ENCODE assay signal across 21 cellular contexts in the genomic region with DNA sequence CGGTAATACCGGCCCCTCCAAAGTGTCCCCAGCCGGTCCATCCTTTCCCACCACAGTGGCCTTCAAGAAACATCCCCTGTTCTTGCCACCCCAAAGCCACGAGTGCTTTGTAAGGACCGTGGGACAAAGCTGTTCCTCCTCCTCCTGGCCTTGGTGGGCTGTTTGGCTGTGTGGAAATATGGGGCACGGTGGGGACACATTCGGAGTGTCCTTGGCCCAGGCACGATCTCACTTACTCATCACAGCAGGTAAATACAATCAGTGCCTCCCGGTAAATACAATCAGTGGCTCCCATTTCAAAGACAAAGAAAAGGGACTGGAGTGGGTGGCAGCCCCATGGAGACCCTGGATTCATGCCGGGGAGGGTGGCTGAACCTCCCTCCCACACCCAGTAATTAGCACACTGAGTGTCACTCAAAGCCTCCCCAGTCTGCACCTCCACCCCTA. TPM values are rescaled to one million over a fixed set of nuclear protein-coding genes. Genes with fewer than 3 reads are reported as not detected.
A peak's percentile ranks its signal among the peaks of the same experiment; 100 is the strongest.
DNase-seq lines count a peak whose midpoint lies in the region; ATAC-seq and TF ChIP-seq lines count a peak whose summit lies in the region.
"Had no signal": no experiment of that assay in that cellular context is flagged by ENCODE, and none has a peak within 500 bp of the region (broad histone marks: within the 10 kb centered on the region; RNA-seq: fewer than 3 reads in every experiment).

No MANE protein-coding gene starts in this region.

- no peaks in the 10 kb centered on the region for H4K20me1 ChIP-seq in smooth muscle cell (ENCODE audit: low read depth)

- in situ Hi-C loops in GM13977 (cut with MboI; ENCODE audit: low pct_unique_long_range_greater_than_20kb, low sequenced_read_pairs, unreplicated experiment): no loop called here

- 70% methylated on average over 10 of the region's 10 CpGs for WGBS in smooth muscle cell (ENCODE audit: low lambda C conversion rate)

- H3K27me3 Mint-ChIP-seq in activated naive CD8-positive, alpha-beta T cell treated with anti-CD3 and anti-CD28 coated beads for 36 hours: no peaks in the 10 kb centered on the region
- H3K27me3 Mint-ChIP-seq in activated naive CD8-positive, alpha-beta T cell treated with anti-CD3 and anti-CD28 coated beads, Interleukin-2, amount 50 U/mL, for 24 hours: no peaks in the 10 kb centered on the region
- H3K27me3 Mint-ChIP-seq: activated CD8-positive, alpha-beta T cell treated with anti-CD3 and anti-CD28 coated beads for 36 hours; IgD-negative memory B cell; naive B cell had no signal

- no peaks in the 10 kb centered on the region for H3K36me3 Mint-ChIP-seq in activated naive CD8-positive, alpha-beta T cell treated with anti-CD3 and anti-CD28 coated beads for 36 hours
- no peaks in the 10 kb centered on the region for H3K36me3 Mint-ChIP-seq in activated naive CD8-positive, alpha-beta T cell treated with anti-CD3 and anti-CD28 coated beads, Interleukin-2, amount 50 U/mL, for 24 hours (ENCODE audit: low read depth)
- H3K36me3 Mint-ChIP-seq: IgD-negative memory B cell, naive B cell had no signal

- H3K27ac Mint-ChIP-seq in activated naive CD8-positive, alpha-beta T cell treated with anti-CD3 and anti-CD28 coated beads for 36 hours: peak overlapping the region; percentile 16
- H3K27ac Mint-ChIP-seq in activated naive CD8-positive, alpha-beta T cell treated with anti-CD3 and anti-CD28 coated beads, Interleukin-2, amount 50 U/mL, for 24 hours: no peak overlapping the region
- H3K27ac Mint-ChIP-seq: activated CD8-positive, alpha-beta T cell treated with anti-CD3 and anti-CD28 coated beads for 36 hours; T-helper 1 cell treated with Interleukin-12 subunit alpha and Interleukin-12 subunit beta and Interleukin-4 antibody, amounts not matched to agents 30 μg/mL and 1 μg/mL, for 36 hours had no signal

- DNase-seq in activated naive CD8-positive, alpha-beta T cell treated with anti-CD3 and anti-CD28 coated beads for 36 hours: no peak
- DNase-seq in activated naive CD8-positive, alpha-beta T cell treated with anti-CD3 and anti-CD28 coated beads, Interleukin-2, amount 50 U/mL, for 24 hours: no peak
- no peak for DNase-seq in NT2/D1 (ENCODE audit: low read depth, low spot score)
- no peak for DNase-seq in GM13977 (ENCODE audit: low spot score)
- DNase-seq in smooth muscle cell (lab: John Stamatoyannopoulos, UW; ENCODE audit: unreplicated experiment): no peak
- no peak for DNase-seq in iPS-NIHi11 (ENCODE audit: low spot score)
- DNase-seq: activated T-cell treated with anti-CD3 and anti-CD28 coated beads, Interleukin-2, amount 50 U/mL, for 4 hours; cortex of kidney; NCI-H2081 treated with DMSO at 0.1 percent for 48 hours; posterior cingulate gyrus had no signal

- H3K9ac ChIP-seq in NT2/D1 (ENCODE audit: insufficient read length, low read depth) (peak overlapping the region; percentile 74), iPS-15b (ENCODE audit: low read depth, low read length) (no peak overlapping the region), subcutaneous abdominal adipose tissue (ENCODE audit: low read length in 5 of 5) (peak overlapping the region in 4 of 5 donors; percentile 9 to 72 (median 36)), smooth muscle cell (ENCODE audit: low read depth) (no peak overlapping the region)

- H3K4me3 ChIP-seq in NT2/D1 (ENCODE audit: insufficient read length, low read depth) (no peak overlapping the region), iPS-15b (ENCODE audit: low read depth, low read length) (peak overlapping the region; percentile 26), subcutaneous abdominal adipose tissue (ENCODE audit: low read depth in 1 of 5, low read length in 5 of 5) (peak overlapping the region in 4 of 5 donors; percentile 6 to 37 (median 15)), smooth muscle cell (no peak overlapping the region)

- no peak for TF ChIP-seq CTCF in GM13977 (IDR thresholded peaks at IDR 0.05; ENCODE audit: extremely low read depth, insufficient read depth, missing control alignments)
- TF ChIP-seq CTCF in smooth muscle cell (IDR thresholded peaks at IDR 0.05; ENCODE audit: borderline replicate concordance, insufficient read depth, poor library complexity, severe bottlenecking): no peak

- no peak for ATAC-seq in activated naive CD8-positive, alpha-beta T cell treated with anti-CD3 and anti-CD28 coated beads, Interleukin-2, amount 50 U/mL, for 24 hours

- H3K9me3 Mint-ChIP-seq in activated naive CD8-positive, alpha-beta T cell treated with anti-CD3 and anti-CD28 coated beads for 36 hours: no peaks in the 10 kb centered on the region
- H3K9me3 Mint-ChIP-seq in activated naive CD8-positive, alpha-beta T cell treated with anti-CD3 and anti-CD28 coated beads, Interleukin-2, amount 50 U/mL, for 24 hours: no peaks in the 10 kb centered on the region
- H3K9me3 Mint-ChIP-seq: activated CD8-positive, alpha-beta T cell treated with anti-CD3 and anti-CD28 coated beads for 36 hours; activated T-cell treated with anti-CD3 and anti-CD28 coated beads, Interleukin-2, amount 50 U/mL, for 4 hours; IgD-negative memory B cell; T-helper 1 cell treated with Interleukin-12 subunit alpha and Interleukin-12 subunit beta and Interleukin-4 antibody, amounts not matched to agents 30 μg/mL and 1 μg/mL, for 36 hours had no signal

- no peak overlapping the region for H2AFZ ChIP-seq in smooth muscle cell (ENCODE audit: low read depth)

- no peaks in the 10 kb centered on the region for H3K36me3 ChIP-seq in NT2/D1 (ENCODE audit: insufficient read depth, insufficient read length, low read length)
- H3K36me3 ChIP-seq in iPS-15b (ENCODE audit: control insufficient read depth, insufficient read depth, low read length): peaks cover under 1% of the 10 kb centered on the region
- H3K36me3 ChIP-seq in subcutaneous abdominal adipose tissue (ENCODE audit: control insufficient read depth in 5 of 5, insufficient read depth in 5 of 5, low read length in 5 of 5): peaks cover 0 to 3% (median 1%) of the 10 kb centered on the region in 5 donors
- H3K36me3 ChIP-seq in smooth muscle cell (ENCODE audit: low read depth): no peaks in the 10 kb centered on the region
- H3K36me3 ChIP-seq: tibial nerve had no signal

- H3K9me3 ChIP-seq in NT2/D1 (ENCODE audit: insufficient read depth, low read length) (no peaks in the 10 kb centered on the region), iPS-15b (ENCODE audit: control insufficient read depth, insufficient read depth, low read length) (no peaks in the 10 kb centered on the region), subcutaneous abdominal adipose tissue (ENCODE audit: control insufficient read depth in 5 of 5, low read length in 5 of 5) (no peaks in the 10 kb centered on the region), smooth muscle cell (replicated peaks; ENCODE audit: low read depth) (no peaks in the 10 kb centered on the region)
- H3K9me3 ChIP-seq: A549, tibial nerve had no signal

- H3K79me2 ChIP-seq in smooth muscle cell (ENCODE audit: low read depth): no peaks in the 10 kb centered on the region

- no peak overlapping the region for H3K4me3 Mint-ChIP-seq in activated naive CD8-positive, alpha-beta T cell treated with anti-CD3 and anti-CD28 coated beads for 36 hours
- H3K4me3 Mint-ChIP-seq in activated naive CD8-positive, alpha-beta T cell treated with anti-CD3 and anti-CD28 coated beads, Interleukin-2, amount 50 U/mL, for 24 hours: no peak overlapping the region
- H3K4me3 Mint-ChIP-seq: activated CD8-positive, alpha-beta T cell treated with anti-CD3 and anti-CD28 coated beads for 36 hours; activated T-cell treated with anti-CD3 and anti-CD28 coated beads, Interleukin-2, amount 50 U/mL, for 4 hours had no signal

- peak overlapping the region; percentile 84 for H3K27ac ChIP-seq in subcutaneous abdominal adipose tissue (ENCODE audit: low read depth, low read length)
- no peak overlapping the region for H3K27ac ChIP-seq in smooth muscle cell (ENCODE audit: low read depth)
- H3K27ac ChIP-seq: C4-2B had no signal

- peaks cover 23% of the 10 kb centered on the region for H3K4me1 ChIP-seq in NT2/D1 (ENCODE audit: insufficient read depth, insufficient read length)
- H3K4me1 ChIP-seq in iPS-15b (ENCODE audit: control insufficient read depth, insufficient read depth, low read length): peaks cover 6% of the 10 kb centered on the region
- H3K4me1 ChIP-seq in subcutaneous abdominal adipose tissue (ENCODE audit: control insufficient read depth in 5 of 5, insufficient read depth in 5 of 5, low read length in 5 of 5): peaks cover 8 to 52% (median 28%) of the 10 kb centered on the region in 5 donors
- H3K4me1 ChIP-seq in smooth muscle cell (ENCODE audit: low read depth): no peaks in the 10 kb centered on the region

- H3F3A ChIP-seq in smooth muscle cell (ENCODE audit: low read depth): no peaks in the 10 kb centered on the region

- H3K4me2 ChIP-seq in smooth muscle cell: no peak overlapping the region

- H3K27me3 ChIP-seq in NT2/D1 (ENCODE audit: insufficient read depth, insufficient read length) (peaks cover 6% of the 10 kb centered on the region), iPS-15b (ENCODE audit: control insufficient read depth, insufficient read depth, low read length) (peaks cover 3% of the 10 kb centered on the region), subcutaneous abdominal adipose tissue (ENCODE audit: control insufficient read depth in 5 of 5, insufficient read depth in 4 of 5, low read length in 5 of 5) (no peaks in the 10 kb centered on the region), smooth muscle cell (ENCODE audit: low read depth) (no peaks in the 10 kb centered on the region)

- H3K4me1 Mint-ChIP-seq in activated naive CD8-positive, alpha-beta T cell treated with anti-CD3 and anti-CD28 coated beads for 36 hours: peaks cover 11% of the 10 kb centered on the region
- peaks cover 15% of the 10 kb centered on the region for H3K4me1 Mint-ChIP-seq in activated naive CD8-positive, alpha-beta T cell treated with anti-CD3 and anti-CD28 coated beads, Interleukin-2, amount 50 U/mL, for 24 hours

RNA-seq across cellular contexts. Expression of a gene that starts 10.4 kb away (rescaled TPM):
- total RNA-seq in activated naive CD8-positive, alpha-beta T cell treated with anti-CD3 and anti-CD28 coated beads for 36 hours: under 1 TPM; 0.14 to 0.31 TPM
- under 0.01 and 0.09 TPM in 2 replicates for total RNA-seq in smooth muscle cell
- 0.14 TPM in 1 of 2 replicates, not detected in the other for polyA plus RNA-seq in smooth muscle cell
- total RNA-seq: epithelial cell of proximal tubule, mammary epithelial cell had no signal

RNA-seq across cellular contexts. Expression of a gene that starts 30.2 kb away (rescaled TPM):
- total RNA-seq in activated naive CD8-positive, alpha-beta T cell treated with anti-CD3 and anti-CD28 coated beads for 36 hours: 10 to 100 TPM; 28.8 to 30.5 TPM
- not detected in 2 replicates for total RNA-seq in smooth muscle cell
- polyA plus RNA-seq in smooth muscle cell: not detected in 2 replicates
- total RNA-seq: epithelial cell of proximal tubule had no signal

RNA-seq across cellular contexts. Expression of a gene that starts 35.8 kb away (rescaled TPM):
- total RNA-seq in activated naive CD8-positive, alpha-beta T cell treated with anti-CD3 and anti-CD28 coated beads for 36 hours: under 1 TPM; 0.36 to 0.93 TPM
- total RNA-seq in smooth muscle cell: 0.18 TPM in 1 of 2 replicates, not detected in the other
- 0.34 and 0.58 TPM in 2 replicates for polyA plus RNA-seq in smooth muscle cell

RNA-seq across cellular contexts. Expression of a gene that starts 43.7 kb away (rescaled TPM):
- total RNA-seq in activated naive CD8-positive, alpha-beta T cell treated with anti-CD3 and anti-CD28 coated beads for 36 hours: not detected
- total RNA-seq in smooth muscle cell: not detected in 2 replicates
- not detected in 2 replicates for polyA plus RNA-seq in smooth muscle cell
- total RNA-seq: activated CD8-positive, alpha-beta T cell treated with anti-CD3 and anti-CD28 coated beads for 36 hours; activated T-cell treated with anti-CD3 and anti-CD28 coated beads, Interleukin-2, amount 50 U/mL, for 4 hours; epithelial cell of proximal tubule; mammary epithelial cell; tibial nerve had no signal
- polyA plus RNA-seq: A549, mammary epithelial cell had no signal

RNA-seq across cellular contexts. Expression of a gene that starts 51.3 kb away (rescaled TPM):
- total RNA-seq in activated naive CD8-positive, alpha-beta T cell treated with anti-CD3 and anti-CD28 coated beads for 36 hours: not detected
- total RNA-seq in smooth muscle cell: not detected in 2 replicates
- polyA plus RNA-seq in smooth muscle cell: not detected in 2 replicates
- total RNA-seq: activated CD8-positive, alpha-beta T cell treated with anti-CD3 and anti-CD28 coated beads for 36 hours; activated T-cell treated with anti-CD3 and anti-CD28 coated beads, Interleukin-2, amount 50 U/mL, for 4 hours; epithelial cell of proximal tubule; mammary epithelial cell; tibial nerve had no signal
- polyA plus RNA-seq: A549, IgD-negative memory B cell, mammary epithelial cell had no signal

Comparison
In these comparisons a context has a peak if more than half of its experiments do, and no peak if none do; other contexts are left out.
1. H3K4me3 ChIP-seq: peak in iPS-15b (single experiment) and subcutaneous abdominal adipose tissue (4 of 5); none in NT2/D1 (single experiment) and smooth muscle cell (single experiment).
2. H3K9ac ChIP-seq: peak in NT2/D1 (single experiment) and subcutaneous abdominal adipose tissue (4 of 5); none in iPS-15b (single experiment) and smooth muscle cell (single experiment).
3. RNA of a gene that starts 30.2 kb away (total RNA-seq): 28.8 to 30.5 TPM in activated naive CD8-positive, alpha-beta T cell treated with anti-CD3 and anti-CD28 coated beads for 36 hours; not detected in smooth muscle cell; every median in the first group is over 10 times any median in the second.